In the genomic region with DNA sequence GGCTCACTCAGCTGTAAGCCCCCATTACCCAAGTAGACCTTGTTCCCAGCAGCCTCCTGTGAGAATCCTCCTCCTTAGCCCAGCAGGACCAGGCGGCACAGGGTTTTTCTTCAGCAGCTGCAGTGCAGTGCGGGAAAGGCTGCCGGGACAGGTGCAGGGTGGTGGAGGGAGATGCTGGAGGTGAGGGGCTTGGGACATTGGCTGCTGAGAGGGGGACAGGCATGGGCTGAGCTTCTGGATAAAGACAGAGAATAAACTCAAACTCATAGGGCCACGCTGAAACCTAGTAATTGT, we compare ENCODE assay signal across 14 cellular contexts.
"Had no signal": no experiment of that assay in that cellular context is flagged by ENCODE, and none has a peak within 500 bp of the region (broad histone marks: within the 10 kb centered on the region; RNA-seq: fewer than 3 reads in every experiment).

No MANE protein-coding gene starts in this region.

- H3K27ac ChIP-seq: adrenal gland, cardiac muscle cell, parathyroid adenoma, WERI-Rb-1 had no signal

- H3K36me3 Mint-ChIP-seq: activated naive CD4-positive, alpha-beta T cell treated with anti-CD3 and anti-CD28 coated beads, Interleukin-2, amount 50 U/mL, for 24 hours had no signal

- H3K9me3 ChIP-seq: adrenal gland had no signal

- H3K4me1 Mint-ChIP-seq: activated CD4-positive, alpha-beta T cell treated with anti-CD3 and anti-CD28 coated beads for 36 hours; activated naive CD4-positive, alpha-beta T cell treated with anti-CD3 and anti-CD28 coated beads, Interleukin-2, amount 50 U/mL, for 24 hours; activated T-helper 17 cell treated with anti-CD3 and anti-CD28 coated beads, Interleukin-2, amount 50 U/mL, for 72 hours had no signal

- DNase-seq: activated CD4-positive, alpha-beta T cell treated with anti-CD3 and anti-CD28 coated beads for 36 hours; activated CD8-positive, alpha-beta T cell treated with anti-CD3 and anti-CD28 coated beads for 36 hours; mammary epithelial cell; stimulated activated CD4-positive, alpha-beta T cell treated with anti-CD3 and anti-CD28 coated beads, Interleukin-15, amount 100 ng/mL, for 24 hours; stimulated activated CD4-positive, alpha-beta T cell treated with anti-CD3 and anti-CD28 coated beads, Interleukin-4, amount 100 ng/mL, for 24 hours; stimulated activated naive CD4-positive, alpha-beta T cell treated with Interleukin-2 at 50 U/mL for 16 hours; trophoblast cell; WERI-Rb-1 had no signal

- H3K4me3 ChIP-seq: adrenal gland, cardiac muscle cell had no signal

- H3K27ac Mint-ChIP-seq: activated CD4-positive, alpha-beta T cell treated with anti-CD3 and anti-CD28 coated beads for 36 hours; activated CD8-positive, alpha-beta T cell treated with anti-CD3 and anti-CD28 coated beads for 36 hours; activated naive CD4-positive, alpha-beta T cell treated with anti-CD3 and anti-CD28 coated beads, Interleukin-2, amount 50 U/mL, for 24 hours; activated T-helper 17 cell treated with anti-CD3 and anti-CD28 coated beads, Interleukin-2, amount 50 U/mL, for 72 hours; T-helper 1 cell treated with Interleukin-12 subunit alpha and Interleukin-12 subunit beta and Interleukin-4 antibody, amounts not matched to agents 30 μg/mL and 1 μg/mL, for 36 hours had no signal

- H3K9me3 Mint-ChIP-seq: activated CD8-positive, alpha-beta T cell treated with anti-CD3 and anti-CD28 coated beads for 36 hours; activated naive CD4-positive, alpha-beta T cell treated with anti-CD3 and anti-CD28 coated beads, Interleukin-2, amount 50 U/mL, for 24 hours; activated T-helper 17 cell treated with anti-CD3 and anti-CD28 coated beads, Interleukin-2, amount 50 U/mL, for 72 hours; T-helper 1 cell treated with Interleukin-12 subunit alpha and Interleukin-12 subunit beta and Interleukin-4 antibody, amounts not matched to agents 30 μg/mL and 1 μg/mL, for 36 hours had no signal

- H3K9ac ChIP-seq: parathyroid adenoma had no signal

- H3K36me3 ChIP-seq: adrenal gland, cardiac muscle cell had no signal

- H3K27me3 ChIP-seq: adrenal gland, cardiac muscle cell had no signal

- H2AFZ ChIP-seq: parathyroid adenoma had no signal

- ATAC-seq: activated CD4-positive, alpha-beta T cell treated with anti-CD3 and anti-CD28 coated beads for 36 hours; activated CD8-positive, alpha-beta T cell treated with anti-CD3 and anti-CD28 coated beads for 36 hours; activated T-helper 17 cell treated with anti-CD3 and anti-CD28 coated beads, Interleukin-2, amount 50 U/mL, for 72 hours had no signal

- H3K79me2 ChIP-seq: parathyroid adenoma had no signal

- H3K4me3 Mint-ChIP-seq: activated CD4-positive, alpha-beta T cell treated with anti-CD3 and anti-CD28 coated beads for 36 hours; activated CD8-positive, alpha-beta T cell treated with anti-CD3 and anti-CD28 coated beads for 36 hours; activated naive CD4-positive, alpha-beta T cell treated with anti-CD3 and anti-CD28 coated beads, Interleukin-2, amount 50 U/mL, for 24 hours; activated T-helper 17 cell treated with anti-CD3 and anti-CD28 coated beads, Interleukin-2, amount 50 U/mL, for 72 hours; T-helper 1 cell treated with Interleukin-12 subunit alpha and Interleukin-12 subunit beta and Interleukin-4 antibody, amounts not matched to agents 30 μg/mL and 1 μg/mL, for 36 hours had no signal

- H3K4me1 ChIP-seq: adrenal gland, parathyroid adenoma had no signal
